1 cellular context compared by ENCODE assay signal in the genomic region with DNA sequence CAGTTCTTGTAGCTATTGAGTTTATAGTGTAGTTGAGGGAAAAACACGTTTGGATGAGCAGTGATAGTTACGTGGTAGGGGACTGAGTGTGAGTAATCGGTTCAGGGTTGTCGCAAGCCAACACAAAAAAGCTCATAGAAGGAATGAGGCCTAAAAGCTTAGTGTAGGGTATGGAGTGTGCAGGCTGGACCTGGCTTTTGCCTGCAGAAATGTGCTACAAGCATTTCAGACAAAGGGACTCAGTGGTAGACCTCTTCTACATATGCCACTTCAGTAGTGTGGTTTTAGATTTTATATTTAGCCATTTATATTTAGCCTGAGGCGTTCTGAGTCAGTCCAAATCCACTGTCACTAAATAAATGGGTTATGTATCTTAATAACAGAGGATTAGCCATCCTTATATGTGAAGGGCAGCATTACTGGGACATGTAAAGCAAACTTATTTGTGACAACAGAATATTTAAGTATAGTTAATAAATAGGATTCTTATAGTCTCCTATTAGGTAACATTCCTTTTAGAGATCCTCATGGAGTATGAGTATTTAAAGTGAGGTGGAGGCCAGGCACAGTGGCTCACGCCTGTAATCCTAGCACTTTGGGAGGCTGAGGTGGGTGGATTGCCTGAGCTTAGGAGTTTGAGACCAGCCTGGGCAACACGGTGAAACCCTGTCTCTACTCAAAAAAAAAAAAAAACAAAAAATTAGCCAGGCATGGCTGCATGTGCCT.
TF ChIP-seq lines count a peak whose summit lies in the region.

No MANE protein-coding gene starts in this region.

TF ChIP-seq in H1, 55 proteins besides CTCF, POLR2A, EP300 and RAD21:
- no peak for TF ChIP-seq SIRT6 (IDR thresholded peaks at IDR 0.05; ENCODE audit: low read length)
- TF ChIP-seq SRF (IDR thresholded peaks at IDR 0.05; ENCODE audit: low read depth, low read length): no peak
- no peak for TF ChIP-seq PHF8 (conservative IDR thresholded peaks at IDR 0.05; ENCODE audit: low read depth, low read length)
- no peak for TF ChIP-seq RXRA (IDR thresholded peaks at IDR 0.05; ENCODE audit: insufficient read depth, low read depth, low read length)
- no peak for TF ChIP-seq NRF1 (IDR thresholded peaks at IDR 0.05; ENCODE audit: low read depth, low read length)
- TF ChIP-seq KDM4A (IDR thresholded peaks at IDR 0.05; ENCODE audit: low read depth, low read length, severe bottlenecking): no peak
- no peak for TF ChIP-seq CREB1 (IDR thresholded peaks at IDR 0.05)
- TF ChIP-seq KDM5A (IDR thresholded peaks at IDR 0.05; ENCODE audit: low read length): no peak
- no peak for TF ChIP-seq RBBP5 (IDR thresholded peaks at IDR 0.05; ENCODE audit: borderline replicate concordance, low read depth, low read length)
- no peak for TF ChIP-seq SUZ12 (IDR thresholded peaks at IDR 0.05; ENCODE audit: low read length)
- no peak for TF ChIP-seq BCL11A (IDR thresholded peaks at IDR 0.05; ENCODE audit: low read depth in 2 of 2, low read length in 2 of 2)
- TF ChIP-seq GTF2F1 (IDR thresholded peaks at IDR 0.05; ENCODE audit: borderline replicate concordance, low read depth, low read length): no peak
- no peak for TF ChIP-seq SAP30 (IDR thresholded peaks at IDR 0.05; ENCODE audit: insufficient read depth, insufficient replicate concordance, low read length)
- no peak for TF ChIP-seq SP4 (IDR thresholded peaks at IDR 0.05; ENCODE audit: low read length)
- no peak for TF ChIP-seq EGR1 (IDR thresholded peaks at IDR 0.05; ENCODE audit: borderline replicate concordance, low read depth, low read length)
- no peak for TF ChIP-seq CHD1 (IDR thresholded peaks at IDR 0.05; ENCODE audit: low read depth, low read length)
- no peak for TF ChIP-seq CEBPB (IDR thresholded peaks at IDR 0.05; ENCODE audit: low read depth, low read length)
- TF ChIP-seq CBX5 (IDR thresholded peaks at IDR 0.05; ENCODE audit: low read depth, low read length): no peak
- TF ChIP-seq CHD2 (IDR thresholded peaks at IDR 0.05; ENCODE audit: low read length): no peak
